Comparison of ENCODE assay signal across 10 cellular contexts in genomic region chr6:167893416-167893815, GRCh38.
DNase-seq lines count a peak whose midpoint lies in the region; ATAC-seq and TF ChIP-seq lines count a peak whose summit lies in the region.
"Had no signal": no experiment of that assay in that cellular context is flagged by ENCODE, and none has a peak within 500 bp of the region (broad histone marks: within the 10 kb centered on the region; RNA-seq: fewer than 3 reads in every experiment).

No MANE protein-coding gene starts in this region.

- no peaks in the 10 kb centered on the region for H3K36me3 ChIP-seq in ovary

- H3K27ac ChIP-seq in ovary = no peak overlapping the region

- no peak overlapping the region for H3K4me3 Mint-ChIP-seq in activated naive CD8-positive, alpha-beta T cell treated with anti-CD3 and anti-CD28 coated beads, Interleukin-2, amount 50 U/mL, for 24 hours
- H3K4me3 Mint-ChIP-seq: natural killer cell had no signal

- H3K36me3 Mint-ChIP-seq in activated naive CD8-positive, alpha-beta T cell treated with anti-CD3 and anti-CD28 coated beads, Interleukin-2, amount 50 U/mL, for 24 hours (ENCODE audit: low read depth) = no peaks in the 10 kb centered on the region
- H3K36me3 Mint-ChIP-seq: natural killer cell had no signal

- TF ChIP-seq POLR2A in ovary (IDR thresholded peaks at IDR 0.05) = no peak

- H3K9me3 Mint-ChIP-seq in activated naive CD8-positive, alpha-beta T cell treated with anti-CD3 and anti-CD28 coated beads, Interleukin-2, amount 50 U/mL, for 24 hours = no peaks in the 10 kb centered on the region
- H3K9me3 Mint-ChIP-seq: natural killer cell had no signal

- H3K27ac Mint-ChIP-seq in activated naive CD8-positive, alpha-beta T cell treated with anti-CD3 and anti-CD28 coated beads, Interleukin-2, amount 50 U/mL, for 24 hours = no peak overlapping the region
- H3K27ac Mint-ChIP-seq: natural killer cell had no signal

- TF ChIP-seq EP300 in ovary (IDR thresholded peaks at IDR 0.05) = no peak

- no peaks in the 10 kb centered on the region for H3K4me1 ChIP-seq in ovary (ENCODE audit: insufficient read depth)

- 91 to 95% (median 92%) methylated on average over 5 of the region's 5 CpGs for WGBS in ovary, 3 donors

- no peaks in the 10 kb centered on the region for H3K27me3 Mint-ChIP-seq in activated naive CD8-positive, alpha-beta T cell treated with anti-CD3 and anti-CD28 coated beads, Interleukin-2, amount 50 U/mL, for 24 hours

- H3K9me3 ChIP-seq in ovary = no peaks in the 10 kb centered on the region

- no peaks in the 10 kb centered on the region for H3K4me1 Mint-ChIP-seq in activated naive CD8-positive, alpha-beta T cell treated with anti-CD3 and anti-CD28 coated beads, Interleukin-2, amount 50 U/mL, for 24 hours
- H3K4me1 Mint-ChIP-seq: natural killer cell had no signal

- peak; percentile 90 for ATAC-seq in GM18909 (IDR thresholded peaks at IDR 0.05; ENCODE audit: poor library complexity, unreplicated experiment)
- ATAC-seq in HG02852 (IDR thresholded peaks at IDR 0.05; ENCODE audit: unreplicated experiment) = peak; percentile 68
- no peak for ATAC-seq in activated naive CD8-positive, alpha-beta T cell treated with anti-CD3 and anti-CD28 coated beads, Interleukin-2, amount 50 U/mL, for 24 hours

- DNase-seq in RKO (ENCODE audit: low spot score) = peak; percentile 40
- DNase-seq in iPS-NIHi7 (ENCODE audit: extremely low spot score) = peak; percentile 46
- no peak for DNase-seq in activated naive CD8-positive, alpha-beta T cell treated with anti-CD3 and anti-CD28 coated beads, Interleukin-2, amount 50 U/mL, for 24 hours
- no peak for DNase-seq in ovary
- DNase-seq in DMS79 (lab: John Stamatoyannopoulos, UW) = no peak
- DNase-seq in globus pallidus (ENCODE audit: low spot score) = no peak
- DNase-seq: caudate nucleus, natural killer cell had no signal

- no peak for TF ChIP-seq CTCF in ovary (IDR thresholded peaks at IDR 0.05)

- H3K27me3 ChIP-seq in ovary = no peaks in the 10 kb centered on the region

- intact Hi-C loops in ovary (cut with DNase I) = loop anchor here in 1 of 4 donors (10.0 kb wide), 1 partner anchor 669 kb away; no protein-coding TSS in a partner anchor

- no peak overlapping the region for H3K4me3 ChIP-seq in ovary

Comparison
In these comparisons a context has a peak if more than half of its experiments do, and no peak if none do; other contexts are left out.
1. DNase-seq: peak in RKO (single experiment) and iPS-NIHi7 (single experiment); none in activated naive CD8-positive, alpha-beta T cell treated with anti-CD3 and anti-CD28 coated beads, Interleukin-2, amount 50 U/mL, for 24 hours (single experiment), ovary (0 of 5), DMS79 (single experiment) and globus pallidus (single experiment).